ENCODE assay signal across 14 cellular contexts in genomic region chr14:33972522-33973162, GRCh38. TPM values are rescaled to one million over a fixed set of nuclear protein-coding genes. Genes with fewer than 3 reads are reported as not detected.
A peak's percentile ranks its signal among the peaks of the same experiment; 100 is the strongest.
DNase-seq lines count a peak whose midpoint lies in the region; ATAC-seq, FAIRE-seq and TF ChIP-seq lines count a peak whose summit lies in the region.
"Had no signal": no experiment of that assay in that cellular context is flagged by ENCODE, and none has a peak within 500 bp of the region (broad histone marks: within the 10 kb centered on the region; RNA-seq: fewer than 3 reads in every experiment).

No MANE protein-coding gene starts in this region.

- no peaks in the 10 kb centered on the region for H3K27me3 ChIP-seq in OCI-LY3 (ENCODE audit: low read depth, low read length)
- peaks cover 4 to 7% of the 10 kb centered on the region in 2 experiments for H3K27me3 ChIP-seq in mesenchymal stem cell (ENCODE audit: control insufficient read depth in 1 of 2, insufficient read depth in 1 of 2, low read length in 2 of 2)
- H3K27me3 ChIP-seq: body of pancreas, thyroid gland had no signal

- peak; percentile 76 for FAIRE-seq in GM18507 (lab: Jason Lieb, UNC)

- peak overlapping the region; percentile 49 for H3K27ac ChIP-seq in OCI-LY3 (ENCODE audit: low read length)
- no peak overlapping the region for H3K27ac ChIP-seq in mesenchymal stem cell (ENCODE audit: low read length, poor library complexity, severe bottlenecking)
- H3K27ac ChIP-seq: body of pancreas, C4-2B, thyroid gland had no signal

- H3K9me3 ChIP-seq in OCI-LY3 (ENCODE audit: insufficient read depth, low read length) (no peaks in the 10 kb centered on the region), mesenchymal stem cell (ENCODE audit: control insufficient read depth, low read length) (peaks cover 2% of the 10 kb centered on the region)
- H3K9me3 ChIP-seq: body of pancreas, thyroid gland had no signal

- H2BK120ac ChIP-seq in mesenchymal stem cell (ENCODE audit: low read depth, low read length): no peak overlapping the region

- peaks cover 11% of the 10 kb centered on the region for H3K9me3 Mint-ChIP-seq in activated CD8-positive, alpha-beta memory T cell treated with anti-CD3 and anti-CD28 coated beads, Interleukin-2, amount 10 ng/mL, durations not matched to agents 7 days and 5 days (ENCODE audit: low read depth)

- no peak overlapping the region for H4K8ac ChIP-seq in mesenchymal stem cell (ENCODE audit: low read length)

- no peaks in the 10 kb centered on the region for H3K79me1 ChIP-seq in mesenchymal stem cell (replicated peaks; ENCODE audit: low read length, poor library complexity, severe bottlenecking)

- H3K4me1 Mint-ChIP-seq in activated CD8-positive, alpha-beta memory T cell treated with anti-CD3 and anti-CD28 coated beads, Interleukin-2, amount 10 ng/mL, durations not matched to agents 7 days and 5 days: no peaks in the 10 kb centered on the region

- H3K4me2 ChIP-seq in OCI-LY3 (ENCODE audit: low read length): peak overlapping the region; percentile 54
- H3K4me2 ChIP-seq in mesenchymal stem cell (ENCODE audit: low read length, poor library complexity, severe bottlenecking): no peak overlapping the region

- 82% methylated on average over 10 of the region's 12 CpGs for WGBS in mesenchymal stem cell

- no peak overlapping the region for H2BK5ac ChIP-seq in mesenchymal stem cell (ENCODE audit: low read depth, low read length, poor library complexity, severe bottlenecking)

- no peak overlapping the region for H3K23ac ChIP-seq in mesenchymal stem cell (ENCODE audit: low read length in 2 of 2)

- no peak overlapping the region for H4K91ac ChIP-seq in mesenchymal stem cell (ENCODE audit: low read length)

- H3K27ac Mint-ChIP-seq in activated CD8-positive, alpha-beta memory T cell treated with anti-CD3 and anti-CD28 coated beads, Interleukin-2, amount 10 ng/mL, durations not matched to agents 7 days and 5 days: no peak overlapping the region

- no peak overlapping the region for H3K4ac ChIP-seq in mesenchymal stem cell (ENCODE audit: low read depth in 1 of 2, low read length in 2 of 2)

- DNase-seq in GM18507 (ENCODE audit: extremely low spot score, insufficient read length, low read depth) (no peak), HCEC 1CT (no peak), mesenchymal stem cell (no peak), mesenteric fat pad (ENCODE audit: low spot score) (no peak)
- DNase-seq in activated CD8-positive, alpha-beta memory T cell treated with anti-CD3 and anti-CD28 coated beads, Interleukin-2, amount 10 ng/mL, durations not matched to agents 7 days and 5 days: no peak
- DNase-seq: activated T-cell treated with anti-CD3 and anti-CD28 coated beads, Interleukin-2, amount 50 U/mL, for 4 hours; body of pancreas; islet precursor cell; KBM-7; thyroid gland had no signal

- H3K27me3 Mint-ChIP-seq in activated CD8-positive, alpha-beta memory T cell treated with anti-CD3 and anti-CD28 coated beads, Interleukin-2, amount 10 ng/mL, durations not matched to agents 7 days and 5 days: peaks cover 3% of the 10 kb centered on the region

- no peak for TF ChIP-seq CTCF in OCI-LY3 (IDR thresholded peaks at IDR 0.05; ENCODE audit: low read depth, low read length)

- peak; percentile 92 for ATAC-seq in GM21360 (IDR thresholded peaks at IDR 0.05; ENCODE audit: unreplicated experiment)
- ATAC-seq in HG03025 (IDR thresholded peaks at IDR 0.05; ENCODE audit: low FRiP score, unreplicated experiment): peak; percentile 91
- ATAC-seq in activated CD8-positive, alpha-beta memory T cell treated with anti-CD3 and anti-CD28 coated beads, Interleukin-2, amount 10 ng/mL, durations not matched to agents 7 days and 5 days: no peak
- ATAC-seq: activated T-cell treated with anti-CD3 and anti-CD28 coated beads, Interleukin-2, amount 50 U/mL, for 4 hours; body of pancreas had no signal

- H3K36me3 ChIP-seq in OCI-LY3 (replicated peaks; ENCODE audit: low read depth, low read length) (no peaks in the 10 kb centered on the region), mesenchymal stem cell (ENCODE audit: control insufficient read depth in 1 of 2, insufficient read depth in 2 of 2, low read depth in 1 of 2, low read length in 2 of 2) (no peaks in the 10 kb centered on the region)
- H3K36me3 ChIP-seq: thyroid gland had no signal

- H2BK15ac ChIP-seq in mesenchymal stem cell (ENCODE audit: low read depth, poor library complexity, severe bottlenecking): no peak overlapping the region

- no peak overlapping the region for H3K14ac ChIP-seq in mesenchymal stem cell (ENCODE audit: low read length in 2 of 2)

- CTCF ChIA-PET in activated CD8-positive, alpha-beta memory T cell treated with anti-CD3 and anti-CD28 coated beads, Interleukin-2, amount 10 ng/mL, durations not matched to agents 7 days and 5 days (lab: Charles Lee): no interaction called here

- H2AFZ ChIP-seq in OCI-LY3 (ENCODE audit: low read depth, low read length) (peak overlapping the region; percentile 88; the same call in 1 of the 2 replicates), mesenchymal stem cell (ENCODE audit: low read depth, low read length) (no peak overlapping the region)

- H2AK5ac ChIP-seq in mesenchymal stem cell (ENCODE audit: low read length, severe bottlenecking): no peak overlapping the region

- no peak overlapping the region for H3K18ac ChIP-seq in mesenchymal stem cell (ENCODE audit: low read depth in 1 of 2, low read length in 2 of 2)

- H4K20me1 ChIP-seq in OCI-LY3 (ENCODE audit: insufficient read depth, low read length): no peaks in the 10 kb centered on the region

- H3K4me1 ChIP-seq in OCI-LY3 (ENCODE audit: low read length): peaks cover 20% of the 10 kb centered on the region
- no peaks in the 10 kb centered on the region for H3K4me1 ChIP-seq in mesenchymal stem cell (ENCODE audit: control insufficient read depth, insufficient read depth, low read depth, low read length)
- H3K4me1 ChIP-seq: body of pancreas, thyroid gland had no signal

- H3K9ac ChIP-seq in OCI-LY3 (ENCODE audit: low read length) (peak overlapping the region; percentile 33; the same call in 1 of the 2 replicates), mesenchymal stem cell (ENCODE audit: low read length) (no peak overlapping the region)

- H3K4me3 Mint-ChIP-seq in activated CD8-positive, alpha-beta memory T cell treated with anti-CD3 and anti-CD28 coated beads, Interleukin-2, amount 10 ng/mL, durations not matched to agents 7 days and 5 days: no peak overlapping the region
- H3K4me3 Mint-ChIP-seq: activated T-cell treated with anti-CD3 and anti-CD28 coated beads, Interleukin-2, amount 50 U/mL, for 4 hours had no signal

- no peaks in the 10 kb centered on the region for H3K36me3 Mint-ChIP-seq in activated CD8-positive, alpha-beta memory T cell treated with anti-CD3 and anti-CD28 coated beads, Interleukin-2, amount 10 ng/mL, durations not matched to agents 7 days and 5 days

- no peak overlapping the region for H2BK12ac ChIP-seq in mesenchymal stem cell (ENCODE audit: low read length in 2 of 2)

- peak overlapping the region; percentile 64 for H3K4me3 ChIP-seq in OCI-LY3 (ENCODE audit: low read length)
- H3K4me3 ChIP-seq in mesenchymal stem cell (ENCODE audit: insufficient read depth in 1 of 2, low read depth in 1 of 2, low read length in 2 of 2): no peak overlapping the region
- H3K4me3 ChIP-seq: body of pancreas, thyroid gland had no signal

- no peaks in the 10 kb centered on the region for H3K79me2 ChIP-seq in OCI-LY3 (ENCODE audit: low read length)

RNA-seq across cellular contexts. Expression of gene EGLN3, which starts 21.8 kb away (rescaled TPM):
- 1 to 10 TPM; 4.3 to 5.0 TPM for total RNA-seq in activated CD8-positive, alpha-beta memory T cell treated with anti-CD3 and anti-CD28 coated beads, Interleukin-2, amount 10 ng/mL, durations not matched to agents 7 days and 5 days
- polyA plus RNA-seq in mesenchymal stem cell (2013, experiment 1 of 2): 0.28 TPM
- 0.25 TPM for polyA plus RNA-seq in mesenchymal stem cell (2013, experiment 2 of 2)
- total RNA-seq in mesenteric fat pad: 4.7 TPM
